In the genomic region with DNA sequence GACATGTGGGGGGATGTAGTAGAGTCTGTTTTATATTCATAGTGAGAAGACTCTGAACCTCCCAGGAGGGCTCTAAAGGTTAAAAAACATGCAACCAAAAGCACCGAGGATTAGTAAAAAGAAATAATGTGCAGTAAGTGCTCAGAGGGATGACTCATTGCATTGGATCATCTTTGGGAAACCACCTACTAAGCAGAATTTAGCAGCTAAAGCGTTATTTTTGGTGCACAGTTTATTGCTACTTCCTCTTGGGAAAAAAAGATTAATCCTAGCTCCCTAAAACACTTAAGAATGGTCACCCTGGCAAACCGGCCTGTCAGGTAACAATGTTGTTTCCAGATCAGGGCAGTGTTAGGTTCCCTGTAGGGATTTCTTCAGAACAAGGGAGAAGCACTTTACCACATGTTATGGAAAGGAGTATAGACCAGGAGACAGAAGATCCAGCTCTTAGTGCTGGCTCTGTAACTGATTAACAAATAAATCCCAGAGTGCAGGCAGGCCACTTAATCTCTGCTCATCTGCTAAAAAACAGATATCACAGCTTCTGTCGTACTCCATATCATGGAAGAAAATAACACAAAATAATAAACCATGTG, we compare ENCODE assay signal across 7 cellular contexts. TPM values are rescaled to one million over a fixed set of nuclear protein-coding genes. Genes with fewer than 3 reads are reported as not detected.
A peak's percentile ranks its signal among the peaks of the same experiment; 100 is the strongest.
DNase-seq lines count a peak whose midpoint lies in the region; ATAC-seq and TF ChIP-seq lines count a peak whose summit lies in the region.

No MANE protein-coding gene starts in this region.

- H4K20me1 ChIP-seq in SK-N-SH (ENCODE audit: insufficient read depth) = no peaks in the 10 kb centered on the region

- H3K9me2 ChIP-seq in SK-N-SH = no peaks in the 10 kb centered on the region

- 0 out of 2 replicates have a peak, but pooled peaks have one; percentile 2 for TF ChIP-seq RAD21 in SK-N-SH (IDR thresholded peaks at IDR 0.05; ENCODE audit: low read length)

- peak overlapping the region; percentile 77 for H3K4me2 ChIP-seq in SK-N-SH

- H3K9ac ChIP-seq in SK-N-SH = peak overlapping the region; percentile 65

- H3K4me3 ChIP-seq in SK-N-SH (ENCODE audit: low read depth in 2 of 2, low read length in 1 of 2) (peak overlapping the region in 1 of 2 experiments; percentile 1; a peak in 1 of 4 replicates), esophagus squamous epithelium (no peak overlapping the region)

- no peaks in the 10 kb centered on the region for H3K27me3 ChIP-seq in SK-N-SH (ENCODE audit: insufficient read depth)
- H3K27me3 ChIP-seq in esophagus squamous epithelium = no peaks in the 10 kb centered on the region

- TF ChIP-seq POLR2A in esophagus squamous epithelium (IDR thresholded peaks at IDR 0.05) = no peak

- intact Hi-C loops in esophagus squamous epithelium (cut with DNase I) = no loop called here

- no peaks in the 10 kb centered on the region for H3K9me3 ChIP-seq in SK-N-SH
- no peaks in the 10 kb centered on the region for H3K9me3 ChIP-seq in esophagus squamous epithelium

- ATAC-seq in GM18868 (IDR thresholded peaks at IDR 0.05; ENCODE audit: unreplicated experiment) (peak; percentile 53), HG03045 (IDR thresholded peaks at IDR 0.05; ENCODE audit: unreplicated experiment) (peak; percentile 29)

- peak; percentile 27 for DNase-seq in SK-N-SH
- DNase-seq in esophagus squamous epithelium (lab: John Stamatoyannopoulos, UW) = no peak
- DNase-seq in pulmonary artery endothelial cell (ENCODE audit: low read depth, low spot score) = peak; percentile 46
- DNase-seq in DMS153 treated with DMSO at 0.1 percent for 48 hours (lab: John Stamatoyannopoulos, UW; ENCODE audit: unreplicated experiment) = no peak
- no peak for DNase-seq in NCI-H1694 treated with DMSO at 0.1 percent for 48 hours (lab: John Stamatoyannopoulos, UW)

- peak; percentile 70 to 89; a peak in 3 of 4 replicates for TF ChIP-seq EP300 in SK-N-SH (IDR thresholded peaks at IDR 0.05; ENCODE audit: borderline replicate concordance in 1 of 2, low read depth in 1 of 2, low read length in 1 of 2)

- CTCF ChIA-PET in SK-N-SH (lab: Yijun Ruan, JAX) = interaction anchor here (0.8 to 5.2 kb wide), 7 partner anchors 10 to 198 kb away, joined by 3 to 24 read pairs (median 5); no protein-coding TSS in a partner anchor

- POLR2A ChIA-PET in SK-N-SH (lab: Yijun Ruan, JAX) = interaction anchor here (0.9 to 1.2 kb wide), 2 partner anchors 18 to 198 kb away, joined by 3 read pairs; no protein-coding TSS in a partner anchor

- H3K4me1 ChIP-seq in SK-N-SH (ENCODE audit: control insufficient read depth in 1 of 2, insufficient read depth in 2 of 2, low read depth in 1 of 2, low read length in 1 of 2) (peaks cover 46 to 58% of the 10 kb centered on the region in 2 experiments), esophagus squamous epithelium (peaks cover 14 to 48% (median 38%) of the 10 kb centered on the region in 3 donors)

- peak overlapping the region; percentile 93 to 98 for H3K27ac ChIP-seq in SK-N-SH (ENCODE audit: low read depth in 2 of 2, low read length in 1 of 2)
- peak overlapping the region; percentile 55 to 81 (median 80) for H3K27ac ChIP-seq in esophagus squamous epithelium

- WGBS in SK-N-SH (ENCODE audit: low lambda C conversion rate) = 2% methylated on average over 4 of the region's 4 CpGs
- whole genome bisulfite sequencing in esophagus squamous epithelium, 2 donors = 11 to 14% methylated on average over 4 of the region's 4 CpGs

- H3K36me3 ChIP-seq in SK-N-SH (replicated peaks in 1 of 2; ENCODE audit: control insufficient read depth in 1 of 2, insufficient read depth in 2 of 2, low read length in 1 of 2) (peaks cover 8 to 18% of the 10 kb centered on the region in 2 experiments), esophagus squamous epithelium (no peaks in the 10 kb centered on the region)

- peaks cover 83% of the 10 kb centered on the region for H3F3A ChIP-seq in SK-N-SH (replicated peaks; ENCODE audit: insufficient read depth)

- H3K79me2 ChIP-seq in SK-N-SH (ENCODE audit: insufficient read depth) = peaks cover 68% of the 10 kb centered on the region

- H2AFZ ChIP-seq in SK-N-SH (ENCODE audit: low read depth) = no peak overlapping the region

- TF ChIP-seq CTCF in SK-N-SH (IDR thresholded peaks at IDR 0.05) (no peak), esophagus squamous epithelium (IDR thresholded peaks at IDR 0.05) (no peak)

TF ChIP-seq in SK-N-SH, 30 proteins besides CTCF, POLR2A, EP300 and RAD21 (continues in another document):
- TF ChIP-seq FOXJ3 (CRISPR knock-in tag; IDR thresholded peaks at IDR 0.05) (peak; percentile 59), CHD2 (IDR thresholded peaks at IDR 0.05; ENCODE audit: low read length, partially characterized antibody) (peak; percentile 77), USF2 (IDR thresholded peaks at IDR 0.05; ENCODE audit: borderline replicate concordance, low read depth, low read length) (no peak), RFX5 (IDR thresholded peaks at IDR 0.05; ENCODE audit: low read length) (no peak), RCOR1 (IDR thresholded peaks at IDR 0.05; ENCODE audit: low read length) (peak; percentile 87), MEF2A (IDR thresholded peaks at IDR 0.05; ENCODE audit: borderline replicate concordance, low read depth) (peak; percentile 94), JUND (IDR thresholded peaks at IDR 0.05) (peak; percentile 95), FOSL2 (IDR thresholded peaks at IDR 0.05; ENCODE audit: borderline replicate concordance, low read depth) (peak; percentile 95), MXI1 (IDR thresholded peaks at IDR 0.05; ENCODE audit: low read depth, low read length) (peak; percentile 70), SMC3 (IDR thresholded peaks at IDR 0.05; ENCODE audit: low read depth, low read length) (no peak), NRF1 (IDR thresholded peaks at IDR 0.05; ENCODE audit: low read depth, low read length) (no peak), RXRA (IDR thresholded peaks at IDR 0.05; ENCODE audit: borderline replicate concordance, low read depth) (0 out of 2 replicates have a peak, but pooled peaks have one; percentile 65), GATA2 (CRISPR knock-in tag; IDR thresholded peaks at IDR 0.05) (peak; percentile 88), ELF1 (IDR thresholded peaks at IDR 0.05) (peak; percentile 48; the same call in 1 of the 2 replicates), USF1 (IDR thresholded peaks at IDR 0.05; ENCODE audit: borderline replicate concordance, low read depth) (0 out of 2 replicates have a peak, but pooled peaks have one; percentile 5), ZBTB33 (IDR thresholded peaks at IDR 0.05; ENCODE audit: borderline replicate concordance, low read depth) (0 out of 2 replicates have a peak, but pooled peaks have one; percentile 50), TCF12 (IDR thresholded peaks at IDR 0.05) (peak; percentile 83), FOXM1 (IDR thresholded peaks at IDR 0.05; ENCODE audit: low read depth) (peak; percentile 82), TAF1 (IDR thresholded peaks at IDR 0.05; ENCODE audit: borderline replicate concordance, low read depth, low read length) (no peak)
- TF ChIP-seq, protein P1, sequence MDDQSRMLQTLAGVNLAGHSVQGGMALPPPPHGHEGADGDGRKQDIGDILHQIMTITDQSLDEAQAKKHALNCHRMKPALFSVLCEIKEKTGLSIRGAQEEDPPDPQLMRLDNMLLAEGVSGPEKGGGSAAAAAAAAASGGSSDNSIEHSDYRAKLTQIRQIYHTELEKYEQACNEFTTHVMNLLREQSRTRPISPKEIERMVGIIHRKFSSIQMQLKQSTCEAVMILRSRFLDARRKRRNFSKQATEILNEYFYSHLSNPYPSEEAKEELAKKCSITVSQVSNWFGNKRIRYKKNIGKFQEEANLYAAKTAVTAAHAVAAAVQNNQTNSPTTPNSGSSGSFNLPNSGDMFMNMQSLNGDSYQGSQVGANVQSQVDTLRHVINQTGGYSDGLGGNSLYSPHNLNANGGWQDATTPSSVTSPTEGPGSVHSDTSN (IDR thresholded peaks at IDR 0.05) = peak; percentile 44
- TF ChIP-seq, protein P2, sequence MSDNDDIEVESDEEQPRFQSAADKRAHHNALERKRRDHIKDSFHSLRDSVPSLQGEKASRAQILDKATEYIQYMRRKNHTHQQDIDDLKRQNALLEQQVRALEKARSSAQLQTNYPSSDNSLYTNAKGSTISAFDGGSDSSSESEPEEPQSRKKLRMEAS (IDR thresholded peaks at IDR 0.05; ENCODE audit: low read depth) = peak; percentile 65; the same call in 1 of the 2 replicates

RNA-seq across cellular contexts. Expression of gene FAM133B, which starts 44.8 kb away (rescaled TPM):
- polyA plus RNA-seq in SK-N-SH (2012; rRNA removed) = 13.8 and 16.3 TPM in 2 replicates
- polyA plus RNA-seq in SK-N-SH (2012; cell fraction: cytosol; rRNA removed) = 14.7 and 21.1 TPM in 2 replicates
- 13.0 and 33.6 TPM in 2 replicates for polyA plus RNA-seq in SK-N-SH (2012; cell fraction: nucleus; rRNA removed)
- total RNA-seq in esophagus squamous epithelium (10 to 100 TPM in 3 of 4 donors, 1 to 10 TPM in 1; 8.5 to 24.4 (median 18.2) TPM), pulmonary artery endothelial cell (11.3 and 31.9 TPM in 2 replicates)

Comparison
In these comparisons a context has a peak if more than half of its experiments do, and no peak if none do; other contexts are left out.
1. DNase-seq: peak in SK-N-SH (single experiment) and pulmonary artery endothelial cell (single experiment); none in esophagus squamous epithelium (single experiment), DMS153 treated with DMSO at 0.1 percent for 48 hours (single experiment) and NCI-H1694 treated with DMSO at 0.1 percent for 48 hours (single experiment).